Comparison of ENCODE assay signal across 8 cellular contexts in genomic region chr14:74302634-74303569, GRCh38. TPM values are rescaled to one million over a fixed set of nuclear protein-coding genes. Genes with fewer than 3 reads are reported as not detected.
DNase-seq lines count a peak whose midpoint lies in the region; ATAC-seq and TF ChIP-seq lines count a peak whose summit lies in the region.

Gene ABCD4 (minus strand): TSS chr14:74302934. CDS start chr14:74302912, 22 bp downstream.

- TF ChIP-seq CTCF in OCI-LY1 (IDR thresholded peaks at IDR 0.05; ENCODE audit: low read length) (peak; percentile 80), endothelial cell (IDR thresholded peaks at IDR 0.05; ENCODE audit: unreplicated experiment) (peak; percentile 11)

- peaks cover 35% of the 10 kb centered on the region for H3K4me1 Mint-ChIP-seq in endothelial cell (ENCODE audit: unreplicated experiment)

- peak within 1 kb of the TSS; percentile 98 for H3K4me3 Mint-ChIP-seq in endothelial cell (ENCODE audit: unreplicated experiment)

- no peaks in the 10 kb centered on the region for H3K79me2 ChIP-seq in OCI-LY1 (ENCODE audit: insufficient read depth, low read length)

- H3K4me3 ChIP-seq in HUES6 (ENCODE audit: low read depth, low read length) (peak within 1 kb of the TSS; percentile 83), OCI-LY1 (ENCODE audit: low read depth, low read length, poor library complexity, severe bottlenecking) (peak within 1 kb of the TSS; percentile 79)

- H2AFZ ChIP-seq in OCI-LY1 (ENCODE audit: low read length), result peak within 1 kb of the TSS; percentile 94

- H3K9me3 ChIP-seq in HUES6 (ENCODE audit: control insufficient read depth, insufficient read depth, low read depth, low read length) (no peaks in the 10 kb centered on the region), OCI-LY1 (ENCODE audit: low read length) (no peaks in the 10 kb centered on the region)

- H3K27ac Mint-ChIP-seq in endothelial cell (ENCODE audit: unreplicated experiment), result peak within 1 kb of the TSS; percentile 92

- peak within 1 kb of the TSS; percentile 68 for H3K4me2 ChIP-seq in OCI-LY1 (ENCODE audit: low read length)

- H3K36me3 ChIP-seq in HUES6 (ENCODE audit: control insufficient read depth, insufficient read depth, low read length), result peaks cover 20% of the 10 kb centered on the region
- H3K36me3 ChIP-seq in OCI-LY1 (ENCODE audit: insufficient read depth, low read length), result peaks cover 10% of the 10 kb centered on the region; the same call in 1 of the 2 replicates

- H3K4me1 ChIP-seq in HUES6 (ENCODE audit: control insufficient read depth, insufficient read depth, low read length), result peaks cover 6% of the 10 kb centered on the region
- H3K4me1 ChIP-seq in OCI-LY1 (ENCODE audit: insufficient read depth, low read length, severe bottlenecking), result peaks cover 16% of the 10 kb centered on the region

- H3K36me3 Mint-ChIP-seq in endothelial cell (ENCODE audit: low read depth, unreplicated experiment), result peaks cover 17% of the 10 kb centered on the region

- H3K9ac ChIP-seq in HUES6 (ENCODE audit: low read length), result peak within 1 kb of the TSS; percentile 85
- peak within 1 kb of the TSS; percentile 79 for H3K9ac ChIP-seq in OCI-LY1 (ENCODE audit: low read length)

- no peaks in the 10 kb centered on the region for H3F3A ChIP-seq in OCI-LY1 (ENCODE audit: insufficient read depth, low read length)

- H3K27ac ChIP-seq in HUES6 (ENCODE audit: low read depth, low read length) (peak within 1 kb of the TSS; percentile 46; the same call in 1 of the 2 replicates), OCI-LY1 (ENCODE audit: low read depth, low read length, poor library complexity, severe bottlenecking) (peak within 1 kb of the TSS; percentile 46)

- no peaks in the 10 kb centered on the region for H4K20me1 ChIP-seq in OCI-LY1 (ENCODE audit: insufficient read depth, low read length)

- no peaks in the 10 kb centered on the region for H3K9me2 ChIP-seq in OCI-LY1 (ENCODE audit: low read depth, low read length)

- peaks cover 11% of the 10 kb centered on the region for H3K27me3 Mint-ChIP-seq in endothelial cell (ENCODE audit: unreplicated experiment)

- DNase-seq in DMS 273 (lab: John Stamatoyannopoulos, UW; ENCODE audit: unreplicated experiment) (peak; percentile 98), endothelial cell (ENCODE audit: low spot score) (peak; percentile 88), middle frontal gyrus (ENCODE audit: extremely low spot score, low spot score) (peak; percentile 91)
- peak; percentile 84 for DNase-seq in activated CD8-positive, alpha-beta memory T cell treated with anti-CD3 and anti-CD28 coated beads, Interleukin-2, amount 50 U/mL, for 4 hours
- DNase-seq in stimulated activated CD8-positive, alpha-beta memory T cell treated with anti-CD3 and anti-CD28 coated beads, Interleukin-2, amount 100 ng/mL, for 48 hours (ENCODE audit: low read depth in 2 of 2), result peak; percentile 80 to 87

- H3K9me3 Mint-ChIP-seq in endothelial cell (ENCODE audit: unreplicated experiment), result no peaks in the 10 kb centered on the region

- H3K27me3 ChIP-seq in HUES6 (ENCODE audit: control insufficient read depth, insufficient read depth, low read length), result no peaks in the 10 kb centered on the region
- no peaks in the 10 kb centered on the region for H3K27me3 ChIP-seq in OCI-LY1 (ENCODE audit: insufficient read depth, low read length)

- peak; percentile 95 for ATAC-seq in GM21423 (IDR thresholded peaks at IDR 0.05; ENCODE audit: unreplicated experiment)

RNA-seq across cellular contexts. Expression of gene ABCD4, which starts in this region (rescaled TPM):
- total RNA-seq in endothelial cell (ENCODE audit: unreplicated experiment), result 151 TPM

Comparison
In these comparisons a context has a peak if more than half of its experiments do, and no peak if none do; other contexts are left out.
1. Peak in every context shown above with its lines: DNase-seq, ATAC-seq, H3K4me3 ChIP-seq and H3K27ac ChIP-seq.